21 cellular contexts compared by ENCODE assay signal in the genomic region with DNA sequence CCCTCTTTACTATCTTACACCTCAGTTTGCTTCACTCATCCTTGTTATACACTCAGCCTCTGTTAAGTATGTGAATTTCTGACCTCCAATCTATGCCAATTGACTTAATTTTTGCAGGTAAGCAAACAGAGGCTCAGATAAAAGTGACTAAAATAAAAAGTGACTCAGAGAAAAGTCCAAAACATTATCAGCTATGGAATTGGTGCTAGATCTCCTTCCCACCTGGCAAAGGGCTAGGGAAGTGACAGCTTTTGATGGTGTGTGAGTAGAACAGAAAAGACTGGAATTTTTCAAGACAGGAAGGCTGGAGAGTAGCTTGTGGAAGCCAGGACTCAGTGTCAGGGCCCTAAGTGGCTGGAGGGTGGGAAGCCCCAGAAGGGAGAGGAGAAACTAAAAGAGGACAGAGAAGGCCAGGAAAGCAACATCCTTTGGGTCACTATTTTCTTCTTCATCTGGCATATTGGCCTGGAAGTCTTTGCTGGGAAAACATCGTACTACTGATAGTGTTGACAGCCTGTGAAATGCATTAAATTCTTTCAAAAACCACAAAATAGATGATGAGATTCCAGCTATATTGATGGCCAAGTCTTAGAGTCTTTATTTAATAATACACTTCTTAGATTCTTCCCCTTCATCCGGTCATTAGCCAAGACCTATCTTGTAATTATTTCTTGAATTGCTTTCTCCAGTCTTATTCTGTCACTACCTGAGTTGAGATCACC.
"Had no signal": no experiment of that assay in that cellular context is flagged by ENCODE, and none has a peak within 500 bp of the region (broad histone marks: within the 10 kb centered on the region; RNA-seq: fewer than 3 reads in every experiment).

No MANE protein-coding gene starts in this region.

- H3K4me3 ChIP-seq: dorsolateral prefrontal cortex, lower lobe of right lung, psoas muscle, smooth muscle cell, stomach, thyroid gland, vagina had no signal

- DNase-seq: cortex of kidney; dorsolateral prefrontal cortex; effector CD4-positive, alpha-beta T cell; head of caudate nucleus; left ventricle myocardium superior; lower lobe of right lung; naive thymus-derived CD8-positive, alpha-beta T cell; nephron progenitor cell; nucleus accumbens; posterior cingulate gyrus; psoas muscle; right cardiac atrium; stimulated activated CD4-positive, alpha-beta T cell treated with anti-CD3 and anti-CD28 coated beads, Interleukin-12 subunit alpha, Interleukin-12 subunit beta, amount 100 ng/mL, for 4 hours; stimulated activated CD4-positive, alpha-beta T cell treated with anti-CD3 and anti-CD28 coated beads, Interleukin-2, amount 100 ng/mL, for 24 hours; stimulated activated CD4-positive, alpha-beta T cell treated with anti-CD3 and anti-CD28 coated beads, Interleukin-4, amount 100 ng/mL, for 24 hours; stimulated activated naive CD4-positive, alpha-beta T cell treated with Interleukin-2 at 50 U/mL for 16 hours; stomach; thyroid gland had no signal

- ATAC-seq: left ventricle myocardium superior; naive thymus-derived CD8-positive, alpha-beta T cell; psoas muscle; right cardiac atrium; stimulated activated effector memory CD8-positive, alpha-beta T cell treated with anti-CD3 and anti-CD28 coated beads, Interleukin-12 subunit alpha, Interleukin-12 subunit beta, amount 100 ng/mL, for 72 hours had no signal

- H3K27ac ChIP-seq: dorsolateral prefrontal cortex, lower lobe of right lung, psoas muscle, stomach, thyroid gland, vagina had no signal

- H3K4me1 ChIP-seq: lower lobe of right lung, psoas muscle, vagina had no signal

- H3K9me3 ChIP-seq: psoas muscle, stomach, thyroid gland had no signal

- H3K36me3 ChIP-seq: lower lobe of right lung, stomach, thyroid gland, vagina had no signal

- H3K4me2 ChIP-seq: smooth muscle cell had no signal

- H3K27me3 ChIP-seq: stomach, thyroid gland, vagina had no signal
